Comparison of ENCODE assay signal across 20 cellular contexts in genomic region chr17:30137158-30137557, GRCh38. TPM values are rescaled to one million over a fixed set of nuclear protein-coding genes. Genes with fewer than 3 reads are reported as not detected.
A peak's percentile ranks its signal among the peaks of the same experiment; 100 is the strongest.
DNase-seq lines count a peak whose midpoint lies in the region; ATAC-seq, FAIRE-seq and TF ChIP-seq lines count a peak whose summit lies in the region.
"Had no signal": no experiment of that assay in that cellular context is flagged by ENCODE, and none has a peak within 500 bp of the region (broad histone marks: within the 10 kb centered on the region; RNA-seq: fewer than 3 reads in every experiment).

No MANE protein-coding gene starts in this region.

- no TSS peak for BruUV-seq in K562 (replicated peaks; lab: Mats Ljungman, UMichigan)

- no peak overlapping the region for H3K4me3 Mint-ChIP-seq in stimulated activated naive CD8-positive, alpha-beta T cell treated with anti-CD3 and anti-CD28 coated beads, Interleukin-15, Interleukin-2, amounts not matched to agents 100 ng/mL and 50 ng/mL, for 24 hours
- H3K4me3 Mint-ChIP-seq in HFFc6: no peak overlapping the region
- H3K4me3 Mint-ChIP-seq in naive thymus-derived CD8-positive, alpha-beta T cell: no peak overlapping the region
- H3K4me3 Mint-ChIP-seq: CD4-positive, CD25-positive, alpha-beta regulatory T cell; H9 had no signal

- no peak for TF ChIP-seq RAD21 in K562 (CRISPR knock-in tag; conservative IDR thresholded peaks at IDR 0.05 in 1 of 2, IDR thresholded peaks at IDR 0.05 in 1 of 2)

- H3K36me3 Mint-ChIP-seq in stimulated activated naive CD8-positive, alpha-beta T cell treated with anti-CD3 and anti-CD28 coated beads, Interleukin-15, Interleukin-2, amounts not matched to agents 100 ng/mL and 50 ng/mL, for 24 hours (ENCODE audit: low read depth): peaks cover 39% of the 10 kb centered on the region
- peaks cover 31% of the 10 kb centered on the region for H3K36me3 Mint-ChIP-seq in HFFc6 (ENCODE audit: low read depth)
- peaks cover 0 to 44% (median 7%) of the 10 kb centered on the region in 3 donors for H3K36me3 Mint-ChIP-seq in naive thymus-derived CD8-positive, alpha-beta T cell

- H3K27ac ChIP-seq in K562 (ENCODE audit: extremely low read depth, low read depth, low read length): peak overlapping the region; percentile 4; the same call in 1 of the 3 replicates
- H3K27ac ChIP-seq: KMS-11 had no signal

- TF ChIP-seq CTCF in HFFc6 (IDR thresholded peaks at IDR 0.05) (no peak), K562 (IDR thresholded peaks at IDR 0.05 in 2 of 3, conservative IDR thresholded peaks at IDR 0.05 in 1 of 3; ENCODE audit: insufficient read depth in 2 of 3, low read depth in 1 of 3, low read length in 3 of 3) (no peak)

- no peak overlapping the region for H2AFZ ChIP-seq in K562 (ENCODE audit: low read depth, low read length)

- TF ChIP-seq POLR2A in K562 (conservative IDR thresholded peaks at IDR 0.05): no peak

- H3K9me1 ChIP-seq in K562 (ENCODE audit: control insufficient read depth, insufficient read depth, low read length): no peaks in the 10 kb centered on the region

- H3K27ac Mint-ChIP-seq in stimulated activated naive CD8-positive, alpha-beta T cell treated with anti-CD3 and anti-CD28 coated beads, Interleukin-15, Interleukin-2, amounts not matched to agents 100 ng/mL and 50 ng/mL, for 24 hours: peak overlapping the region; percentile 19
- peak overlapping the region; percentile 42; the same call in 1 of the 2 replicates for H3K27ac Mint-ChIP-seq in HFFc6
- peak overlapping the region in 2 of 10 donors; percentile 11 to 16 for H3K27ac Mint-ChIP-seq in naive thymus-derived CD8-positive, alpha-beta T cell
- H3K27ac Mint-ChIP-seq: CD4-positive, CD25-positive, alpha-beta regulatory T cell; H9 had no signal

- peaks cover 14% of the 10 kb centered on the region for H3K4me1 Mint-ChIP-seq in stimulated activated naive CD8-positive, alpha-beta T cell treated with anti-CD3 and anti-CD28 coated beads, Interleukin-15, Interleukin-2, amounts not matched to agents 100 ng/mL and 50 ng/mL, for 24 hours (ENCODE audit: low read depth)
- peaks cover 7% of the 10 kb centered on the region; the same call in 1 of the 2 replicates for H3K4me1 Mint-ChIP-seq in HFFc6 (ENCODE audit: low read depth)
- H3K4me1 Mint-ChIP-seq in naive thymus-derived CD8-positive, alpha-beta T cell: peaks cover 12 to 47% (median 22%) of the 10 kb centered on the region in 4 donors

- no peak overlapping the region for H3K4me2 ChIP-seq in K562 (ENCODE audit: insufficient read depth, low read length)
- H3K4me2 ChIP-seq: KMS-11 had no signal

- no peaks in the 10 kb centered on the region for H3K27me3 ChIP-seq in K562 (ENCODE audit: control insufficient read depth in 2 of 2, insufficient read depth in 2 of 2, low read length in 2 of 2)
- H3K27me3 ChIP-seq: BE2C had no signal

- no peaks in the 10 kb centered on the region for H3K9me3 Mint-ChIP-seq in stimulated activated naive CD8-positive, alpha-beta T cell treated with anti-CD3 and anti-CD28 coated beads, Interleukin-15, Interleukin-2, amounts not matched to agents 100 ng/mL and 50 ng/mL, for 24 hours
- no peaks in the 10 kb centered on the region for H3K9me3 Mint-ChIP-seq in HFFc6
- no peaks in the 10 kb centered on the region for H3K9me3 Mint-ChIP-seq in naive thymus-derived CD8-positive, alpha-beta T cell
- H3K9me3 Mint-ChIP-seq: CD4-positive, CD25-positive, alpha-beta regulatory T cell; H9 had no signal

- H3K9me3 ChIP-seq in K562 (replicated peaks; ENCODE audit: control insufficient read depth, insufficient read depth, low read depth, low read length): no peaks in the 10 kb centered on the region
- H3K9me3 ChIP-seq: BE2C had no signal

- CTCF ChIA-PET in K562 (lab: Yijun Ruan, JAX; ENCODE audit: low intra/inter-chr PET ratio): no interaction called here

- no peaks in the 10 kb centered on the region for H4K20me1 ChIP-seq in K562 (replicated peaks; ENCODE audit: control insufficient read depth, insufficient read depth, low read length)

- ATAC-seq in stimulated activated naive CD8-positive, alpha-beta T cell treated with anti-CD3 and anti-CD28 coated beads, Interleukin-15, Interleukin-2, amounts not matched to agents 100 U/mL and 50 U/mL, for 24 hours: no peak
- ATAC-seq in K562: peak; percentile 75
- ATAC-seq in naive thymus-derived CD8-positive, alpha-beta T cell: no peak
- ATAC-seq: GM12878 had no signal

- peaks cover 64% of the 10 kb centered on the region; the same call in 2 of the 3 replicates for H3K36me3 ChIP-seq in K562 (ENCODE audit: control insufficient read depth, insufficient read depth, low read length)
- H3K36me3 ChIP-seq: BE2C had no signal

- H3K4me3 ChIP-seq in K562: no peak overlapping the region
- H3K4me3 ChIP-seq: GM12878 had no signal

- TF ChIP-seq EP300 in K562 (IDR thresholded peaks at IDR 0.05; ENCODE audit: low read length): no peak

- H3K79me2 ChIP-seq in K562 (ENCODE audit: control insufficient read depth, insufficient read depth, low read length): peaks cover 70% of the 10 kb centered on the region

- H3K27me3 Mint-ChIP-seq in stimulated activated naive CD8-positive, alpha-beta T cell treated with anti-CD3 and anti-CD28 coated beads, Interleukin-15, Interleukin-2, amounts not matched to agents 100 ng/mL and 50 ng/mL, for 24 hours: no peaks in the 10 kb centered on the region
- no peaks in the 10 kb centered on the region for H3K27me3 Mint-ChIP-seq in HFFc6 (ENCODE audit: insufficient read depth)
- H3K27me3 Mint-ChIP-seq in naive thymus-derived CD8-positive, alpha-beta T cell: no peaks in the 10 kb centered on the region
- H3K27me3 Mint-ChIP-seq: CD4-positive, CD25-positive, alpha-beta regulatory T cell had no signal

- peaks cover 0 to 3% of the 10 kb centered on the region in 2 experiments; a peak in 1 of 5 replicates for H3K4me1 ChIP-seq in K562 (replicated peaks in 1 of 2; ENCODE audit: control insufficient read depth in 2 of 2, insufficient read depth in 2 of 2, low read length in 2 of 2)
- H3K4me1 ChIP-seq: BE2C had no signal

- no peak for DNase-seq in stimulated activated naive CD8-positive, alpha-beta T cell treated with anti-CD3 and anti-CD28 coated beads, Interleukin-15, Interleukin-2, amounts not matched to agents 100 U/mL and 50 U/mL, for 24 hours
- DNase-seq in HFFc6 (no peak), K562 (ENCODE audit: extremely low read depth in 1 of 4, low spot score in 3 of 4) (peak in 2 of 4 experiments; percentile 15 to 18), SW 1271 (lab: John Stamatoyannopoulos, UW) (no peak), NCI-H345 treated with DMSO at 0.1 percent for 48 hours (lab: John Stamatoyannopoulos, UW; ENCODE audit: unreplicated experiment) (no peak), DMS79 (lab: John Stamatoyannopoulos, UW) (no peak)
- no peak for DNase-seq in naive thymus-derived CD8-positive, alpha-beta T cell
- DNase-seq: 8988T; BE2C; C1 segment of cervical spinal cord; Calu3; CD4-positive, CD25-positive, alpha-beta regulatory T cell; DND-41; EL; H9 had no signal

- FAIRE-seq in K562 (lab: Jason Lieb, UNC): peak; percentile 54
- FAIRE-seq: GM18507, H1 had no signal

- 58% methylated on average over 3 of the region's 3 CpGs for WGBS in K562 (ENCODE audit: insufficient coverage, low coverage, missing lambda C conversion rate)

- in situ Hi-C loops in K562 (cut with MboI): no loop called here

- no peak overlapping the region for H3K9ac ChIP-seq in K562 (ENCODE audit: insufficient read depth in 1 of 2, low read depth in 2 of 2, low read length in 2 of 2)
- H3K9ac ChIP-seq: KMS-11 had no signal

- POLR2A ChIA-PET in K562 (lab: Yijun Ruan, JAX): no interaction called here
- POLR2A ChIA-PET in naive thymus-derived CD8-positive, alpha-beta T cell (lab: Charles Lee): no interaction called here

- intact Hi-C loops in K562 (cut with micrococcal nuclease): no loop called here

TF ChIP-seq in K562, 482 proteins besides CTCF, POLR2A, EP300 and RAD21 (continues in another document):
- TF ChIP-seq ZEB2 (IDR thresholded peaks at IDR 0.05) (no peak), UBTF (IDR thresholded peaks at IDR 0.05; ENCODE audit: borderline replicate concordance in 1 of 2, low read depth in 2 of 2, low read length in 2 of 2) (no peak)

RNA-seq across cellular contexts. Expression of gene NSRP1, which starts 20.5 kb away (rescaled TPM):
- total RNA-seq in HFFc6 (2021; fragmentation: NEBNext Ultra II Directional; extraction: Animal tissue kit (Norgen Biotek cat#: 25700)): 10 to 100 TPM; 19.4 to 28.1 (median 27.0) TPM
- 40.8 and 58.4 TPM in 2 replicates for total RNA-seq in K562 (2011; cell fraction: chromatin; rRNA removed; ENCODE audit: low replicate concordance)
- 30.5 and 46.5 TPM in 2 replicates for total RNA-seq in K562 (2011; cell fraction: nucleolus; rRNA removed)
- 75.9 and 147 TPM in 2 replicates for total RNA-seq in K562 (2011; cell fraction: nucleoplasm; rRNA removed)
- total RNA-seq in K562 (2014; rRNA removed) (18.4 and 18.8 TPM in 2 replicates), K562 (2014; rRNA removed; fragmentation: Illumina TruSeq; extraction: Trizol) (32.2 and 34.1 TPM in 2 replicates), K562 (2015; rRNA removed; fragmentation: Illumina TruSeq; extraction: Trizol) (29.0 and 32.7 TPM in 2 replicates), K562 (2021) (19.5 and 20.8 TPM in 2 replicates)
- polyA plus RNA-seq in K562 (2011; rRNA removed) (8.7 and 19.0 TPM in 2 replicates), K562 (2014; fragmentation: Illumina TruSeq; extraction: Trizol) (50.4 and 68.6 TPM in 2 replicates), K562 (2014; fragmentation: Nextera tagmentation; extraction: Ambion mirVana) (10 to 100 TPM; 52.8 to 54.2 TPM), K562 (2014; rRNA removed) (36.6 and 43.6 TPM in 2 replicates)
- 3.3 and 7.0 TPM in 2 replicates for polyA plus RNA-seq in K562 (2011; cell fraction: cytosol; rRNA removed)
- polyA plus RNA-seq in K562 (2011; cell fraction: nucleus; rRNA removed): 9.8 and 17.2 TPM in 2 replicates
- polyA plus RNA-seq in K562 (2012): 28.6 and 33.8 TPM in 2 replicates
- 11.7 and 16.7 TPM in 2 replicates for polyA minus RNA-seq in K562 (2011; rRNA and poly(A)+ RNA removed)
- 14.0 and 17.5 TPM in 2 replicates for polyA minus RNA-seq in K562 (2011; cell fraction: cytosol; rRNA and poly(A)+ RNA removed)
- 13.0 and 20.9 TPM in 2 replicates for polyA minus RNA-seq in K562 (2011; cell fraction: nucleus; rRNA and poly(A)+ RNA removed)
- 10 to 100 TPM; 34.0 to 36.5 TPM for total RNA-seq in naive thymus-derived CD8-positive, alpha-beta T cell
- 10 to 100 TPM; 15.1 to 40.6 (median 28.2) TPM for polyA plus RNA-seq in naive thymus-derived CD8-positive, alpha-beta T cell
